In the genomic region with DNA sequence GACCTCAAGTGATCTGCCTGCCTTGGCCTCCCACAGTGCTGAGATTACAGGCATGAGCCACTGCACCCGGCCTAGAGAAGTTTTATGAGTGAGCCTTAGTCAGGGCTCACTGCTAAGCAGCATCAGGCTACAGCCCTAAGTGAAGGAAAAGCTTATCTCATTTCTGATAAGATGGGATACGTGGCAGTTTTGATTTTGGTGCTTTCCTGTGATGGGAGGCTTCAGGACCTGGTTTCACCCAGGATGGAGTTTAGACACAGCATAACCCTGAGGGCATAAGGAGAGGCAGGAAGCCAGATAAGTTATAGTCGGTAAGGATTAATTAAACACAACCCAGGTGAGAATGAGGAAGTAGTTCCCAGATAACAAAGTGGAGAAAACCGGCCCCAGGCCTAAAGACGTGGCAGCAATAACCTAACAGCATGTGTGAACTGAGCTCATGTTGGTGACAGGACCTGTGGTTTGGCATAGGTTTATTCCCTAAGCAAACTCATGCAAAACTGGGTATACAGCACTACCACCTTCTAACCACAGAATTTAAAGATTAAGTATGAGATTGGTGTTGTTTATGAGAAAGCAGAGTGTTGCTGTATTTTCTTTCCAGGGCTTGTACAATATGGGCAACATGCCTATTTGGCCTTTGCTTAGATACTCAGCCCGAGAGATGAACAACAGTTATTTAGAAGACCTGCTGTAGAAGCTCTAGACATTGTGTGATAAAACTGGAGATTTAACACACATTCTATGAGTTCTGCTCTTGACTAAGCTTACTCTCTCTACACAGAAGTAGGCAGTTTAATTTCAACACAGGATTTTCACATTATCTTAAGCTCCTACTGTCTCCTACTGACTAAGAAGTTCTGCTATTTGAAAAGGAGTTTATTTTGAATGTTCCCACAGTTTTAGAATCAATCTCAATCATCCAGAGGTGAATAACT, we compare ENCODE assay signal across 1 cellular context.
TF ChIP-seq lines count a peak whose summit lies in the region.

No MANE protein-coding gene starts in this region.

TF ChIP-seq in WTC11, 78 proteins besides CTCF, POLR2A, EP300 and RAD21 (continued from another document):
- TF ChIP-seq, protein P1, sequence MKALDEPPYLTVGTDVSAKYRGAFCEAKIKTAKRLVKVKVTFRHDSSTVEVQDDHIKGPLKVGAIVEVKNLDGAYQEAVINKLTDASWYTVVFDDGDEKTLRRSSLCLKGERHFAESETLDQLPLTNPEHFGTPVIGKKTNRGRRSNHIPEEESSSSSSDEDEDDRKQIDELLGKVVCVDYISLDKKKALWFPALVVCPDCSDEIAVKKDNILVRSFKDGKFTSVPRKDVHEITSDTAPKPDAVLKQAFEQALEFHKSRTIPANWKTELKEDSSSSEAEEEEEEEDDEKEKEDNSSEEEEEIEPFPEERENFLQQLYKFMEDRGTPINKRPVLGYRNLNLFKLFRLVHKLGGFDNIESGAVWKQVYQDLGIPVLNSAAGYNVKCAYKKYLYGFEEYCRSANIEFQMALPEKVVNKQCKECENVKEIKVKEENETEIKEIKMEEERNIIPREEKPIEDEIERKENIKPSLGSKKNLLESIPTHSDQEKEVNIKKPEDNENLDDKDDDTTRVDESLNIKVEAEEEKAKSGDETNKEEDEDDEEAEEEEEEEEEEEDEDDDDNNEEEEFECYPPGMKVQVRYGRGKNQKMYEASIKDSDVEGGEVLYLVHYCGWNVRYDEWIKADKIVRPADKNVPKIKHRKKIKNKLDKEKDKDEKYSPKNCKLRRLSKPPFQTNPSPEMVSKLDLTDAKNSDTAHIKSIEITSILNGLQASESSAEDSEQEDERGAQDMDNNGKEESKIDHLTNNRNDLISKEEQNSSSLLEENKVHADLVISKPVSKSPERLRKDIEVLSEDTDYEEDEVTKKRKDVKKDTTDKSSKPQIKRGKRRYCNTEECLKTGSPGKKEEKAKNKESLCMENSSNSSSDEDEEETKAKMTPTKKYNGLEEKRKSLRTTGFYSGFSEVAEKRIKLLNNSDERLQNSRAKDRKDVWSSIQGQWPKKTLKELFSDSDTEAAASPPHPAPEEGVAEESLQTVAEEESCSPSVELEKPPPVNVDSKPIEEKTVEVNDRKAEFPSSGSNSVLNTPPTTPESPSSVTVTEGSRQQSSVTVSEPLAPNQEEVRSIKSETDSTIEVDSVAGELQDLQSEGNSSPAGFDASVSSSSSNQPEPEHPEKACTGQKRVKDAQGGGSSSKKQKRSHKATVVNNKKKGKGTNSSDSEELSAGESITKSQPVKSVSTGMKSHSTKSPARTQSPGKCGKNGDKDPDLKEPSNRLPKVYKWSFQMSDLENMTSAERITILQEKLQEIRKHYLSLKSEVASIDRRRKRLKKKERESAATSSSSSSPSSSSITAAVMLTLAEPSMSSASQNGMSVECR (CRISPR knock-in tag; IDR thresholded peaks at IDR 0.05; ENCODE audit: borderline replicate concordance): no peak
- TF ChIP-seq TEAD4 (CRISPR knock-in tag; IDR thresholded peaks at IDR 0.05) (no peak), NR3C1 (CRISPR knock-in tag; conservative IDR thresholded peaks at IDR 0.05; ENCODE audit: low read depth) (no peak), FOXK1 (CRISPR knock-in tag; IDR thresholded peaks at IDR 0.05) (no peak), KAT7 (CRISPR knock-in tag; IDR thresholded peaks at IDR 0.05; ENCODE audit: borderline replicate concordance) (no peak), NR1H2 (CRISPR knock-in tag; IDR thresholded peaks at IDR 0.05) (no peak), PRRX2 (CRISPR knock-in tag; IDR thresholded peaks at IDR 0.05) (no peak), EMX1 (CRISPR knock-in tag; IDR thresholded peaks at IDR 0.05) (no peak), ZNF138 (CRISPR knock-in tag; conservative IDR thresholded peaks at IDR 0.05) (no peak)
- TF ChIP-seq, protein P2, sequence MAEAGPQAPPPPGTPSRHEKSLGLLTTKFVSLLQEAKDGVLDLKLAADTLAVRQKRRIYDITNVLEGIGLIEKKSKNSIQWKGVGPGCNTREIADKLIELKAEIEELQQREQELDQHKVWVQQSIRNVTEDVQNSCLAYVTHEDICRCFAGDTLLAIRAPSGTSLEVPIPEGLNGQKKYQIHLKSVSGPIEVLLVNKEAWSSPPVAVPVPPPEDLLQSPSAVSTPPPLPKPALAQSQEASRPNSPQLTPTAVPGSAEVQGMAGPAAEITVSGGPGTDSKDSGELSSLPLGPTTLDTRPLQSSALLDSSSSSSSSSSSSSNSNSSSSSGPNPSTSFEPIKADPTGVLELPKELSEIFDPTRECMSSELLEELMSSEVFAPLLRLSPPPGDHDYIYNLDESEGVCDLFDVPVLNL (CRISPR knock-in tag; IDR thresholded peaks at IDR 0.05; ENCODE audit: borderline replicate concordance, low read depth): no peak
- TF ChIP-seq, protein P3, sequence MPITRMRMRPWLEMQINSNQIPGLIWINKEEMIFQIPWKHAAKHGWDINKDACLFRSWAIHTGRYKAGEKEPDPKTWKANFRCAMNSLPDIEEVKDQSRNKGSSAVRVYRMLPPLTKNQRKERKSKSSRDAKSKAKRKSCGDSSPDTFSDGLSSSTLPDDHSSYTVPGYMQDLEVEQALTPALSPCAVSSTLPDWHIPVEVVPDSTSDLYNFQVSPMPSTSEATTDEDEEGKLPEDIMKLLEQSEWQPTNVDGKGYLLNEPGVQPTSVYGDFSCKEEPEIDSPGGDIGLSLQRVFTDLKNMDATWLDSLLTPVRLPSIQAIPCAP (CRISPR knock-in tag; IDR thresholded peaks at IDR 0.05): no peak
- TF ChIP-seq, protein P4, sequence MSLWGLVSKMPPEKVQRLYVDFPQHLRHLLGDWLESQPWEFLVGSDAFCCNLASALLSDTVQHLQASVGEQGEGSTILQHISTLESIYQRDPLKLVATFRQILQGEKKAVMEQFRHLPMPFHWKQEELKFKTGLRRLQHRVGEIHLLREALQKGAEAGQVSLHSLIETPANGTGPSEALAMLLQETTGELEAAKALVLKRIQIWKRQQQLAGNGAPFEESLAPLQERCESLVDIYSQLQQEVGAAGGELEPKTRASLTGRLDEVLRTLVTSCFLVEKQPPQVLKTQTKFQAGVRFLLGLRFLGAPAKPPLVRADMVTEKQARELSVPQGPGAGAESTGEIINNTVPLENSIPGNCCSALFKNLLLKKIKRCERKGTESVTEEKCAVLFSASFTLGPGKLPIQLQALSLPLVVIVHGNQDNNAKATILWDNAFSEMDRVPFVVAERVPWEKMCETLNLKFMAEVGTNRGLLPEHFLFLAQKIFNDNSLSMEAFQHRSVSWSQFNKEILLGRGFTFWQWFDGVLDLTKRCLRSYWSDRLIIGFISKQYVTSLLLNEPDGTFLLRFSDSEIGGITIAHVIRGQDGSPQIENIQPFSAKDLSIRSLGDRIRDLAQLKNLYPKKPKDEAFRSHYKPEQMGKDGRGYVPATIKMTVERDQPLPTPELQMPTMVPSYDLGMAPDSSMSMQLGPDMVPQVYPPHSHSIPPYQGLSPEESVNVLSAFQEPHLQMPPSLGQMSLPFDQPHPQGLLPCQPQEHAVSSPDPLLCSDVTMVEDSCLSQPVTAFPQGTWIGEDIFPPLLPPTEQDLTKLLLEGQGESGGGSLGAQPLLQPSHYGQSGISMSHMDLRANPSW (CRISPR knock-in tag; conservative IDR thresholded peaks at IDR 0.05; ENCODE audit: low read depth): no peak
- TF ChIP-seq, protein P5, sequence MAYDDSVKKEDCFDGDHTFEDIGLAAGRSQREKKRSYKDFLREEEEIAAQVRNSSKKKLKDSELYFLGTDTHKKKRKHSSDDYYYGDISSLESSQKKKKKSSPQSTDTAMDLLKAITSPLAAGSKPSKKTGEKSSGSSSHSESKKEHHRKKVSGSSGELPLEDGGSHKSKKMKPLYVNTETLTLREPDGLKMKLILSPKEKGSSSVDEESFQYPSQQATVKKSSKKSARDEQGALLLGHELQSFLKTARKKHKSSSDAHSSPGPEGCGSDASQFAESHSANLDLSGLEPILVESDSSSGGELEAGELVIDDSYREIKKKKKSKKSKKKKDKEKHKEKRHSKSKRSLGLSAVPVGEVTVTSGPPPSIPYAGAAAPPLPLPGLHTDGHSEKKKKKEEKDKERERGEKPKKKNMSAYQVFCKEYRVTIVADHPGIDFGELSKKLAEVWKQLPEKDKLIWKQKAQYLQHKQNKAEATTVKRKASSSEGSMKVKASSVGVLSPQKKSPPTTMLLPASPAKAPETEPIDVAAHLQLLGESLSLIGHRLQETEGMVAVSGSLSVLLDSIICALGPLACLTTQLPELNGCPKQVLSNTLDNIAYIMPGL (CRISPR knock-in tag; IDR thresholded peaks at IDR 0.05): no peak
- TF ChIP-seq, protein P6, sequence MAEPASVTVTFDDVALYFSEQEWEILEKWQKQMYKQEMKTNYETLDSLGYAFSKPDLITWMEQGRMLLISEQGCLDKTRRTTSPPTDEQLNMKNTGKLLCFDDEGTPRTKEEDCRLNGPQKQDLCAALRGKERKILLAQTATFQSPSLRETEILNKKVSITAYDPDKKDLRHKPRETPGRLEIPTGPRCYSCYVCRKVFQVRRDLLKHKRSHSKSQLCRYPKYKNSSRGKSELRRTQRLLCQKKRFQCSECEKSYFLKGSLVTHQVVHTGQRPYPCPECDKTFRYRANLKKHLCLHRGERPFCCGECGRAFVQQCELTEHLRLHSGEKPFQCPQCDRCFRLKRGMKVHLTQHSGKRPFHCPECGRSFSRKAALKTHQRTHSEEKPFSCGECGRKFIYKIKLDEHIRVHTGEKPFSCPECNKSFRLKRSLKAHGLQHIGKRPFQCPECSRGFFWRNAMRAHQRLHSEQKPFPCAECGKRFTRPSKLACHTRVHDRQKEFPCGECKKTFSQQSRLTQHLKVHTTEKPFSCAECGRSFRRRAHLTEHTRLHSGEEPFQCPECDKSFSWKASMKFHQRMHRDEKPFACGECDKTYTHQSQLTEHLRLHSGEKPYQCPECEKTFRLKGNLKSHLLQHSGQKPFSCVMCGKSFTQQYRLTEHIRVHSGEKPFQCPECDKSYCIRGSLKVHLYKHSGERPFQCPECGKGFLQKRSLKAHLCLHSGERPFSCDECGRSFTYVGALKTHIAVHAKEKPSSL (CRISPR knock-in tag; conservative IDR thresholded peaks at IDR 0.05): no peak
